1 cellular context compared by ENCODE assay signal in the genomic region with DNA sequence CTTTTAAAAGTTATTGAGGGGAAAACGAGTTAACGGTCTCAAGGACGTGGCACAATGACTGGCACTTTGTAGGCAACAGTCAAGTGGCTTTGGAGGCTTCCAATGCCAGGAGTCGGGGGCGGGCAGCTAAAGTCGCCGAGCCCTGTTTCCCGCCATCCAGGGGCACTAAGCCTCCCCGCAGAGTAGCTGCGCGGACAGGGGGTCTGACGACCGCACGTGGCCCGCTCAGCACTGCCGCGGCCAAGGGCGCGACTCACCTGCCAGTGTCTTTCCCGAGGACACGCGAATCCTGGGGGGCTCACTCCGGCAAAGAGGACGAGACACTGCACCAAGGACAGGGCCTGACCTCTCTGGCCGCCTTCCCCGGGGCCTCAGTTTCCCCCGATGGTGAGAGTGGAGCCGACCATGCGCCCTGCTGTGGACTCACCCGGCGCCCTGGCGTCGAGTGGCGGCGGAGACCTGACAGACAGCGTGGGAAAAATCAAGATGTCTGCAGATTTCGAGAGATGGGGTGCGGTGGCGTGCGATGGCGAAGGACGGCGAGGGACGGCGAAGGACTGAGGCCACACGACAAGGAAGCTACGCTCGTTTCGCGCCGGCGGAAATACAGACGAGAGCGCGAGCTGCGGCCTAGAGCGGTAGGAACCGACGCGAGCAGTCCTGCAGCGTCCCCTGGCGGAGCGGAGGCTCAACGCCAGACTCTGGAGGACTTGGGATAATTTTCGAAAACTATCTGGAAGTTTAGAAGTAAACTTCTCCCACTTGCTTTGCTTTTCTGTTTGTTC.
A peak's percentile ranks its signal among the peaks of the same experiment; 100 is the strongest.
TF ChIP-seq lines count a peak whose summit lies in the region.

TSS of gene SNHG17 (minus strand) at position 559 of the 785 bp plus-strand sequence.

TF ChIP-seq in HEK293, 187 proteins besides CTCF, POLR2A, EP300 and RAD21 (continued from another document and continues in another):
- TF ChIP-seq PATZ1 (tag by site-specific recombination; IDR thresholded peaks at IDR 0.05) (no peak; the same call in 1 of the 2 replicates), ZNF146 (tag by site-specific recombination; IDR thresholded peaks at IDR 0.05) (peak; percentile 59), ZNF513 (tag by site-specific recombination; IDR thresholded peaks at IDR 0.05) (0 out of 2 replicates have a peak, but pooled peaks have one; percentile 7), ZSCAN23 (tag by site-specific recombination; IDR thresholded peaks at IDR 0.05) (peak; percentile 86; the same call in 1 of the 2 replicates), ZNF112 (tag by site-specific recombination; IDR thresholded peaks at IDR 0.05) (no peak), ZNF544 (tag by site-specific recombination; IDR thresholded peaks at IDR 0.05) (no peak), ZNF423 (tag by site-specific recombination; IDR thresholded peaks at IDR 0.05) (no peak), FEZF1 (tag by site-specific recombination; IDR thresholded peaks at IDR 0.05) (no peak; the same call in 1 of the 2 replicates), ZNF2 (tag by site-specific recombination; IDR thresholded peaks at IDR 0.05) (peak; percentile 96), ZNF26 (tag by site-specific recombination; IDR thresholded peaks at IDR 0.05) (no peak), MZF1 (tag by site-specific recombination; IDR thresholded peaks at IDR 0.05; ENCODE audit: borderline replicate concordance) (no peak), ZBTB48 (tag by site-specific recombination; IDR thresholded peaks at IDR 0.05) (peak; percentile 71), ZSCAN30 (tag by site-specific recombination; IDR thresholded peaks at IDR 0.05) (peak; percentile 98), ZFHX2 (tag by site-specific recombination; conservative IDR thresholded peaks at IDR 0.05) (peak; percentile 40), ZNF121 (tag by site-specific recombination; IDR thresholded peaks at IDR 0.05) (0 out of 2 replicates have a peak, but pooled peaks have one; percentile 14), SALL2 (tag by site-specific recombination; IDR thresholded peaks at IDR 0.05; ENCODE audit: borderline replicate concordance) (no peak), ZNF501 (tag by site-specific recombination; IDR thresholded peaks at IDR 0.05) (peak; percentile 97), ZNF654 (tag by site-specific recombination; IDR thresholded peaks at IDR 0.05; ENCODE audit: low read depth) (no peak), ZBTB21 (tag by site-specific recombination; IDR thresholded peaks at IDR 0.05) (peak; percentile 73), ZNF658 (tag by site-specific recombination; IDR thresholded peaks at IDR 0.05) (no peak), ZNF221 (tag by site-specific recombination; IDR thresholded peaks at IDR 0.05; ENCODE audit: borderline replicate concordance) (no peak), ZNF837 (tag by site-specific recombination; IDR thresholded peaks at IDR 0.05) (no peak), REPIN1 (tag by site-specific recombination; IDR thresholded peaks at IDR 0.05; ENCODE audit: low read depth) (0 out of 2 replicates have a peak, but pooled peaks have one; percentile 61), ZNF248 (tag by site-specific recombination; IDR thresholded peaks at IDR 0.05) (no peak), KLF16 (tag by site-specific recombination; IDR thresholded peaks at IDR 0.05) (peak; percentile 98), ZXDB (tag by site-specific recombination; IDR thresholded peaks at IDR 0.05) (peak; percentile 97), ZNF202 (tag by site-specific recombination; IDR thresholded peaks at IDR 0.05; ENCODE audit: borderline replicate concordance) (no peak), ZNF140 (tag by site-specific recombination; IDR thresholded peaks at IDR 0.05) (0 out of 2 replicates have a peak, but pooled peaks have one; percentile 45), ZNF37A (tag by site-specific recombination; IDR thresholded peaks at IDR 0.05) (no peak), ZNF223 (tag by site-specific recombination; IDR thresholded peaks at IDR 0.05) (no peak), KLF1 (tag by site-specific recombination; IDR thresholded peaks at IDR 0.05) (no peak; the same call in 1 of the 2 replicates), AEBP2 (tag by site-specific recombination; IDR thresholded peaks at IDR 0.05; ENCODE audit: borderline replicate concordance) (no peak), ZNF211 (tag by site-specific recombination; IDR thresholded peaks at IDR 0.05; ENCODE audit: low read depth) (no peak), ZNF133 (tag by site-specific recombination; IDR thresholded peaks at IDR 0.05) (no peak), ZNF670 (tag by site-specific recombination; IDR thresholded peaks at IDR 0.05; ENCODE audit: low read depth) (no peak), ZNF629 (tag by site-specific recombination; IDR thresholded peaks at IDR 0.05) (peak; percentile 91), ZNF404 (tag by site-specific recombination; IDR thresholded peaks at IDR 0.05) (no peak), ZNF843 (tag by site-specific recombination; IDR thresholded peaks at IDR 0.05) (peak; percentile 70), ZNF514 (tag by site-specific recombination; IDR thresholded peaks at IDR 0.05) (no peak), GLI4 (tag by site-specific recombination; IDR thresholded peaks at IDR 0.05) (no peak; the same call in 1 of the 2 replicates), ZNF510 (tag by site-specific recombination; IDR thresholded peaks at IDR 0.05; ENCODE audit: insufficient replicate concordance) (no peak), ZNF24 (tag by site-specific recombination; IDR thresholded peaks at IDR 0.05) (peak; percentile 95), SP2 (tag by site-specific recombination; IDR thresholded peaks at IDR 0.05) (peak; percentile 74), GLI2 (tag by site-specific recombination; IDR thresholded peaks at IDR 0.05; ENCODE audit: borderline replicate concordance, low read depth) (no peak), ZFP3 (tag by site-specific recombination; IDR thresholded peaks at IDR 0.05; ENCODE audit: low read depth) (no peak), ZNF138 (tag by site-specific recombination; IDR thresholded peaks at IDR 0.05; ENCODE audit: borderline replicate concordance) (no peak), ZNF707 (tag by site-specific recombination; IDR thresholded peaks at IDR 0.05) (no peak), GLIS1 (tag by site-specific recombination; IDR thresholded peaks at IDR 0.05) (no peak), ZNF830 (tag by site-specific recombination; IDR thresholded peaks at IDR 0.05; ENCODE audit: low read depth) (no peak), KLF7 (tag by site-specific recombination; IDR thresholded peaks at IDR 0.05; ENCODE audit: borderline replicate concordance) (peak; percentile 87), ZNF473 (tag by site-specific recombination; IDR thresholded peaks at IDR 0.05) (no peak), SP3 (tag by site-specific recombination; IDR thresholded peaks at IDR 0.05) (peak; percentile 76), ZSCAN16 (tag by site-specific recombination; IDR thresholded peaks at IDR 0.05) (no peak)
- TF ChIP-seq, protein P1, sequence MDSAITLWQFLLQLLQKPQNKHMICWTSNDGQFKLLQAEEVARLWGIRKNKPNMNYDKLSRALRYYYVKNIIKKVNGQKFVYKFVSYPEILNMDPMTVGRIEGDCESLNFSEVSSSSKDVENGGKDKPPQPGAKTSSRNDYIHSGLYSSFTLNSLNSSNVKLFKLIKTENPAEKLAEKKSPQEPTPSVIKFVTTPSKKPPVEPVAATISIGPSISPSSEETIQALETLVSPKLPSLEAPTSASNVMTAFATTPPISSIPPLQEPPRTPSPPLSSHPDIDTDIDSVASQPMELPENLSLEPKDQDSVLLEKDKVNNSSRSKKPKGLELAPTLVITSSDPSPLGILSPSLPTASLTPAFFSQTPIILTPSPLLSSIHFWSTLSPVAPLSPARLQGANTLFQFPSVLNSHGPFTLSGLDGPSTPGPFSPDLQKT (IDR thresholded peaks at IDR 0.05; ENCODE audit: borderline replicate concordance, low read depth, low read length) = no peak; the same call in 1 of the 2 replicates
- TF ChIP-seq, protein P2, sequence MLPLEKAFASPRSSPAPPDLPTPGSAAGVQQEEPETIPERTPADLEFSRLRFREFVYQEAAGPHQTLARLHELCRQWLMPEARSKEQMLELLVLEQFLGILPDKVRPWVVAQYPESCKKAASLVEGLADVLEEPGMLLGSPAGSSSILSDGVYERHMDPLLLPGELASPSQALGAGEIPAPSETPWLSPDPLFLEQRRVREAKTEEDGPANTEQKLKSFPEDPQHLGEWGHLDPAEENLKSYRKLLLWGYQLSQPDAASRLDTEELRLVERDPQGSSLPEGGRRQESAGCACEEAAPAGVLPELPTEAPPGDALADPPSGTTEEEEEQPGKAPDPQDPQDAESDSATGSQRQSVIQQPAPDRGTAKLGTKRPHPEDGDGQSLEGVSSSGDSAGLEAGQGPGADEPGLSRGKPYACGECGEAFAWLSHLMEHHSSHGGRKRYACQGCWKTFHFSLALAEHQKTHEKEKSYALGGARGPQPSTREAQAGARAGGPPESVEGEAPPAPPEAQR (tag by site-specific recombination; IDR thresholded peaks at IDR 0.05) = peak; percentile 77
- TF ChIP-seq, protein P3, sequence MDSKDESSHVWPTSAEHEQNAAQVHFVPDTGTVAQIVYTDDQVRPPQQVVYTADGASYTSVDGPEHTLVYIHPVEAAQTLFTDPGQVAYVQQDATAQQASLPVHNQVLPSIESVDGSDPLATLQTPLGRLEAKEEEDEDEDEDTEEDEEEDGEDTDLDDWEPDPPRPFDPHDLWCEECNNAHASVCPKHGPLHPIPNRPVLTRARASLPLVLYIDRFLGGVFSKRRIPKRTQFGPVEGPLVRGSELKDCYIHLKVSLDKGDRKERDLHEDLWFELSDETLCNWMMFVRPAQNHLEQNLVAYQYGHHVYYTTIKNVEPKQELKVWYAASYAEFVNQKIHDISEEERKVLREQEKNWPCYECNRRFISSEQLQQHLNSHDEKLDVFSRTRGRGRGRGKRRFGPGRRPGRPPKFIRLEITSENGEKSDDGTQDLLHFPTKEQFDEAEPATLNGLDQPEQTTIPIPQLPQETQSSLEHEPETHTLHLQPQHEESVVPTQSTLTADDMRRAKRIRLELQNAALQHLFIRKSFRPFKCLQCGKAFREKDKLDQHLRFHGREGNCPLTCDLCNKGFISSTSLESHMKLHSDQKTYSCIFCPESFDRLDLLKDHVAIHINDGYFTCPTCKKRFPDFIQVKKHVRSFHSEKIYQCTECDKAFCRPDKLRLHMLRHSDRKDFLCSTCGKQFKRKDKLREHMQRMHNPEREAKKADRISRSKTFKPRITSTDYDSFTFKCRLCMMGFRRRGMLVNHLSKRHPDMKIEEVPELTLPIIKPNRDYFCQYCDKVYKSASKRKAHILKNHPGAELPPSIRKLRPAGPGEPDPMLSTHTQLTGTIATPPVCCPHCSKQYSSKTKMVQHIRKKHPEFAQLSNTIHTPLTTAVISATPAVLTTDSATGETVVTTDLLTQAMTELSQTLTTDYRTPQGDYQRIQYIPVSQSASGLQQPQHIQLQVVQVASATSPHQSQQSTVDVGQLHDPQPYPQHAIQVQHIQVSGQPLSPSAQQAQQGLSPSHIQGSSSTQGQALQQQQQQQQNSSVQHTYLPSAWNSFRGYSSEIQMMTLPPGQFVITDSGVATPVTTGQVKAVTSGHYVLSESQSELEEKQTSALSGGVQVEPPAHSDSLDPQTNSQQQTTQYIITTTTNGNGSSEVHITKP (tag by site-specific recombination; IDR thresholded peaks at IDR 0.05) = peak; percentile 55
